ENCODE assay signal across 14 cellular contexts in the genomic region with DNA sequence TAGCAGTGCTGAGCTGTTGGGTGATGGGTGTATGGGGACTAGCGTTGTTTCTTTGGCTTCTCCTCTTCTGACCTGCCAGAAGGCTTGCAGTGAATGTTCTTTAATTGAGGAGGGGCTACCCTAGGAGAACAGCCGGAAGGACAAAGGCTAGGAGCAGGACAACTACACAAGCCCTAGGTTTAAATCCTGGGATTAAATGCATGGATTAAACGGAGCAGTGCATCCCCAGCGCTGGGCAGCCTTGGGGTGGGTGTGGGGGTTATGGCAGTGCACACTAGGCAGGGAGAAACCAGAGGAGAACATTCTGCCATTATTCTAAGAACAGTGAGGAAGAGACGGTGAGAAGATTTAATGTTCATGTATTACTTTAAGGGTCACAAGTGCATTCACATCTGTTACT.
DNase-seq lines count a peak whose midpoint lies in the region; ATAC-seq and TF ChIP-seq lines count a peak whose summit lies in the region.
"Had no signal": no experiment of that assay in that cellular context is flagged by ENCODE, and none has a peak within 500 bp of the region (broad histone marks: within the 10 kb centered on the region; RNA-seq: fewer than 3 reads in every experiment).

No MANE protein-coding gene starts in this region.

- H3K4me3 Mint-ChIP-seq in T-helper 17 cell, result peak overlapping the region; percentile 25
- H3K4me3 Mint-ChIP-seq: effector memory CD8-positive, alpha-beta T cell had no signal

- H3K4me3 ChIP-seq in esophagus muscularis mucosa, result no peak overlapping the region
- H3K4me3 ChIP-seq in sigmoid colon, result no peak overlapping the region
- no peak overlapping the region for H3K4me3 ChIP-seq in gastrocnemius medialis

- intact Hi-C loops in esophagus muscularis mucosa (cut with DNase I), result no loop called here
- intact Hi-C loops in sigmoid colon (cut with DNase I), result no loop called here
- intact Hi-C loops in gastrocnemius medialis (cut with DNase I; ENCODE audit: low total_unique reads), result no loop called here

- H3K36me3 ChIP-seq in esophagus muscularis mucosa, result peaks cover 0 to 39% (median 21%) of the 10 kb centered on the region in 4 donors
- H3K36me3 ChIP-seq in sigmoid colon, result peaks cover 0 to 6% (median 2%) of the 10 kb centered on the region in 4 donors
- H3K36me3 ChIP-seq in gastrocnemius medialis, result no peaks in the 10 kb centered on the region

- H3K4me1 Mint-ChIP-seq in T-helper 17 cell, result peaks cover 18% of the 10 kb centered on the region

- TF ChIP-seq EP300 in esophagus muscularis mucosa (IDR thresholded peaks at IDR 0.05) (no peak), sigmoid colon (IDR thresholded peaks at IDR 0.05) (no peak)

- TF ChIP-seq CTCF in esophagus muscularis mucosa (IDR thresholded peaks at IDR 0.05) (no peak), sigmoid colon (IDR thresholded peaks at IDR 0.05) (no peak), gastrocnemius medialis (IDR thresholded peaks at IDR 0.05 in 4 of 5, conservative IDR thresholded peaks at IDR 0.05 in 1 of 5) (no peak)

- H3K27ac Mint-ChIP-seq in T-helper 17 cell, result peak overlapping the region; percentile 89

- ATAC-seq in T-helper 17 cell (no peak), gastrocnemius medialis (no peak), GM21825 (IDR thresholded peaks at IDR 0.05; ENCODE audit: unreplicated experiment) (no peak), GM21447 (IDR thresholded peaks at IDR 0.05; ENCODE audit: unreplicated experiment) (no peak)
- ATAC-seq: effector memory CD8-positive, alpha-beta T cell had no signal

- TF ChIP-seq POLR2A in esophagus muscularis mucosa (IDR thresholded peaks at IDR 0.05; ENCODE audit: low read depth) (no peak), sigmoid colon (IDR thresholded peaks at IDR 0.05) (no peak), gastrocnemius medialis (IDR thresholded peaks at IDR 0.05) (no peak)

- DNase-seq in NCI-H524 treated with DMSO at 0.1 percent for 48 hours (lab: John Stamatoyannopoulos, UW), result peak; percentile 82
- no peak for DNase-seq in NCI-H524 (lab: John Stamatoyannopoulos, UW)
- DNase-seq in T-helper 17 cell, result no peak
- DNase-seq in esophagus muscularis mucosa (ENCODE audit: extremely low spot score), result no peak
- DNase-seq in sigmoid colon, result no peak
- DNase-seq in gastrocnemius medialis, result no peak
- DNase-seq: activated effector memory CD4-positive, alpha-beta T cell treated with Interleukin-2 at 50 U/mL for 16 hours; effector memory CD8-positive, alpha-beta T cell; EL; foreskin keratinocyte; stimulated activated naive CD4-positive, alpha-beta T cell treated with Interleukin-2 at 50 U/mL for 16 hours had no signal

- peaks cover 7% of the 10 kb centered on the region for H3K36me3 Mint-ChIP-seq in T-helper 17 cell (ENCODE audit: low read depth)

- in situ Hi-C loops in gastrocnemius medialis (cut with MboI; ENCODE audit: low sequenced_read_pairs in 4 of 4), result loop anchor here in 1 of 4 donors (25.0 kb wide), 1 partner anchor 160 kb away; a partner anchor contains a TSS

- WGBS in esophagus muscularis mucosa, result 72% methylated on average over 5 of the region's 5 CpGs
- WGBS in sigmoid colon, 2 donors, result 90% methylated on average over 5 of the region's 5 CpGs

- H3K4me1 ChIP-seq in esophagus muscularis mucosa (peaks cover 48 to 74% (median 70%) of the 10 kb centered on the region in 4 donors), sigmoid colon (peaks cover 0 to 73% (median 61%) of the 10 kb centered on the region in 4 donors), gastrocnemius medialis (peaks cover 11 to 19% of the 10 kb centered on the region in 2 donors)

- no peaks in the 10 kb centered on the region for H3K27me3 Mint-ChIP-seq in T-helper 17 cell
- H3K27me3 Mint-ChIP-seq: effector memory CD8-positive, alpha-beta T cell had no signal

- H3K9me3 ChIP-seq in T-helper 17 cell (ENCODE audit: control insufficient read depth, low read length, poor library complexity, severe bottlenecking), result no peaks in the 10 kb centered on the region
- H3K9me3 ChIP-seq in esophagus muscularis mucosa, result no peaks in the 10 kb centered on the region
- no peaks in the 10 kb centered on the region for H3K9me3 ChIP-seq in sigmoid colon
- no peaks in the 10 kb centered on the region for H3K9me3 ChIP-seq in gastrocnemius medialis

- H3K27me3 ChIP-seq in esophagus muscularis mucosa, result no peaks in the 10 kb centered on the region
- H3K27me3 ChIP-seq in sigmoid colon, result no peaks in the 10 kb centered on the region
- H3K27me3 ChIP-seq in gastrocnemius medialis, result no peaks in the 10 kb centered on the region
- H3K27me3 ChIP-seq: foreskin keratinocyte had no signal

- H3K27ac ChIP-seq in esophagus muscularis mucosa (replicated peaks in 1 of 4) (peak overlapping the region; percentile 78 to 94 (median 92)), sigmoid colon (peak overlapping the region; percentile 72 to 98 (median 84)), gastrocnemius medialis (no peak overlapping the region)
- H3K27ac ChIP-seq: 22Rv1, foreskin keratinocyte had no signal

Comparison
In these comparisons a context has a peak if more than half of its experiments do, and no peak if none do; other contexts are left out.
1. H3K27ac ChIP-seq: peak in esophagus muscularis mucosa (4 of 4) and sigmoid colon (4 of 4); none in gastrocnemius medialis (0 of 4).